ENCODE assay signal across 9 cellular contexts in genomic region chr2:234290671-234291070, GRCh38.
A peak's percentile ranks its signal among the peaks of the same experiment; 100 is the strongest.
DNase-seq lines count a peak whose midpoint lies in the region; ATAC-seq and FAIRE-seq lines count a peak whose summit lies in the region.
"Had no signal": no experiment of that assay in that cellular context is flagged by ENCODE, and none has a peak within 500 bp of the region (broad histone marks: within the 10 kb centered on the region; RNA-seq: fewer than 3 reads in every experiment).

No MANE protein-coding gene starts in this region.

- peaks cover 0 to 24% (median 21%) of the 10 kb centered on the region in 7 donors for H3K9me3 Mint-ChIP-seq in naive B cell

- no peaks in the 10 kb centered on the region for H4K20me1 ChIP-seq in BLaER1

- no peaks in the 10 kb centered on the region for H3K36me3 ChIP-seq in BLaER1

- peaks cover 36 to 53% (median 43%) of the 10 kb centered on the region in 3 donors for H3K4me1 Mint-ChIP-seq in naive B cell

- 0 out of 2 replicates have a peak, but pooled peaks cover 2% of the 10 kb centered on the region for H3K9me3 ChIP-seq in BLaER1

- peak overlapping the region; percentile 76; the same call in 1 of the 2 replicates for H3K9ac ChIP-seq in BLaER1

- no peaks in the 10 kb centered on the region for H3K27me3 ChIP-seq in BLaER1

- peak; percentile 59 to 72 for DNase-seq in NOMO-1 (lab: John Stamatoyannopoulos, UW; ENCODE audit: unreplicated experiment in 2 of 2)
- peak; percentile 82 for DNase-seq in activated effector memory CD4-positive, alpha-beta T cell treated with Interleukin-2 at 50 U/mL for 16 hours
- DNase-seq in naive B cell = peak; percentile 76
- DNase-seq in urothelium cell line (ENCODE audit: low spot score) = peak; percentile 49
- DNase-seq in OCI-M2 (lab: John Stamatoyannopoulos, UW; ENCODE audit: unreplicated experiment) = no peak

- H3K4me3 ChIP-seq in BLaER1 = peak overlapping the region; percentile 59

- H3K4me3 Mint-ChIP-seq in naive B cell = peak overlapping the region in 6 of 8 donors; percentile 17 to 72 (median 56)

- H3K36me3 Mint-ChIP-seq in naive B cell = peaks cover 0 to 6% of the 10 kb centered on the region in 2 donors

- peaks cover 7 to 29% (median 24%) of the 10 kb centered on the region in 3 donors for H3K27me3 Mint-ChIP-seq in naive B cell

- ATAC-seq in GM21529 (IDR thresholded peaks at IDR 0.05; ENCODE audit: unreplicated experiment) (peak; percentile 49), naive B cell (ENCODE audit: low read depth in 2 of 2) (peak; percentile 89), HG03469 (IDR thresholded peaks at IDR 0.05; ENCODE audit: unreplicated experiment) (no peak)

- peaks cover 73% of the 10 kb centered on the region for H3K4me1 ChIP-seq in BLaER1

- H3K4me2 ChIP-seq in BLaER1 = peak overlapping the region; percentile 97

- FAIRE-seq in urothelium cell line (lab: Jason Lieb, UNC) = no peak
- FAIRE-seq: astrocyte had no signal

- H3K27ac ChIP-seq in BLaER1 = peak overlapping the region; percentile 94

- peak overlapping the region; percentile 78 to 97 (median 92) for H3K27ac Mint-ChIP-seq in naive B cell
